Comparison of ENCODE assay signal across 1 cellular context in the genomic region with DNA sequence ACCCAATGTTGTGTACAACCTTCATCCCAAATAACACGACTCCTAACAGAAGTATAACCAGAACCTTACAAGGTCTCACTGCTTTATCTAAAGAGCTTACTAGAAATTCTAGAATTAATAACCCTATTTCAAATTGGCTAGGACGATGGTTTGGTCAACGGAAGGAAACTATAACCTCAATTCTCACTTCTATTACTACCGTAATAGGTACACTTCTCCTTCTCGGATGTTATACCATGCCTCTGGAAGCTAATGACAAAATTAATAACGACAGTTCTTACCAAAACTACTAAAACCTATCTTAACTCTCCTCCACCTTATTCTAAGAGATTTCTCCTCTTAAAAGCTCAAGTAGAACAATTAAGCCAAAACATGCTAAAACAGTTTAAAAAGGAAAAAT.
TF ChIP-seq lines count a peak whose summit lies in the region.

No MANE protein-coding gene starts in this region.

TF ChIP-seq in endothelial cell of umbilical vein, 7 proteins besides CTCF, POLR2A, EP300 and RAD21:
- TF ChIP-seq JUN (IDR thresholded peaks at IDR 0.05; ENCODE audit: borderline replicate concordance, insufficient read depth, insufficient read length, low read depth) = no peak
- TF ChIP-seq, protein P1, sequence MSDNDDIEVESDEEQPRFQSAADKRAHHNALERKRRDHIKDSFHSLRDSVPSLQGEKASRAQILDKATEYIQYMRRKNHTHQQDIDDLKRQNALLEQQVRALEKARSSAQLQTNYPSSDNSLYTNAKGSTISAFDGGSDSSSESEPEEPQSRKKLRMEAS (IDR thresholded peaks at IDR 0.05; ENCODE audit: insufficient read depth, insufficient read length) = no peak
- no peak for TF ChIP-seq GATA2 (IDR thresholded peaks at IDR 0.05; ENCODE audit: insufficient read depth, insufficient read length, low read depth, low read length)
- no peak for TF ChIP-seq FOS (IDR thresholded peaks at IDR 0.05; ENCODE audit: borderline replicate concordance, insufficient read depth, low read length)
- TF ChIP-seq POLR2AphosphoS5 (IDR thresholded peaks at IDR 0.05; ENCODE audit: insufficient read depth, low read depth, low read length) = no peak
- TF ChIP-seq MYC (IDR thresholded peaks at IDR 0.05; ENCODE audit: low read depth, low read length) = no peak
- TF ChIP-seq EZH2 (IDR thresholded peaks at IDR 0.05; ENCODE audit: borderline replicate concordance, low read depth, low read length, severe bottlenecking) = no peak
